8 cellular contexts compared by ENCODE assay signal in the genomic region with DNA sequence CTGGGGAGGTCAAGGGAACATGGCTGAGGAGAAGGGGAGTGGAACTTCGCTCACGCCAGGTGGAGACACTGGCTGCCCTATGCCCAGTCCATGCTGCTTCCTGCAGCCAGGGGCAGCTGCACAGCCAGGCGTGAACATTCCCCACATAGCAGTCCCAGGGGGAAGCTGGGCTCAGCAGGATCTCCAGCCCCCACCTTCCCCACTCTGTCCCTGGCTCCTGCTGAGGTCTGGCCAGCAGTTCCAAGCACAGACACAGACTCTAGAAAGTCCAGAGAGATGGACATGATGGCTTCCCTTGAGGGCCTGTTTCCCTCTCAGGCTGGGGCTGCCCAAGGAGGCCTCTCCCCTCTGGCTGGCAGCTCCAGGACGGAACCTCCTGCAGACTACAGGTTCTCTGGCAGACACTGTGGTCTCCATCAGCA. TPM values are rescaled to one million over a fixed set of nuclear protein-coding genes. Genes with fewer than 3 reads are reported as not detected.
DNase-seq lines count a peak whose midpoint lies in the region; ATAC-seq, FAIRE-seq and TF ChIP-seq lines count a peak whose summit lies in the region.

No MANE protein-coding gene starts in this region.

- no peaks in the 10 kb centered on the region; the same call in 1 of the 2 replicates for H4K20me1 ChIP-seq in HepG2 (ENCODE audit: insufficient read depth, low read length)

- H3K4me3 ChIP-seq in LNCaP clone FGC (ENCODE audit: low read depth, low read length) (0 out of 2 replicates have a peak overlapping the region, but pooled peaks have one; percentile 25), HepG2 (replicated peaks in 1 of 3; ENCODE audit: insufficient read depth in 1 of 3, low read depth in 2 of 3, low read length in 3 of 3) (peak overlapping the region; percentile 24 to 60 (median 42); a peak in 5 of 6 replicates), thoracic aorta (no peak overlapping the region)

- 0 out of 2 replicates have a peak, but pooled peaks have one; percentile 11 for TF ChIP-seq CTCF in LNCaP clone FGC (IDR thresholded peaks at IDR 0.05; ENCODE audit: control insufficient read depth, extremely low read depth, insufficient read depth)
- peak; percentile 67 for TF ChIP-seq CTCF in HepG2 (CRISPR knock-in tag; IDR thresholded peaks at IDR 0.05)
- TF ChIP-seq CTCF in thoracic aorta (IDR thresholded peaks at IDR 0.05): peak; percentile 41
- no peak for TF ChIP-seq CTCF in CD4-positive, alpha-beta T cell (IDR thresholded peaks at IDR 0.05)
- TF ChIP-seq CTCF in GM10266 (IDR thresholded peaks at IDR 0.05; ENCODE audit: control insufficient read depth, insufficient read depth, low read depth, missing control alignments): no peak

- H3K4me1 ChIP-seq in HepG2 (ENCODE audit: insufficient read depth, low read length) (peaks cover 62% of the 10 kb centered on the region), thoracic aorta (ENCODE audit: control insufficient read depth in 1 of 2, low read depth in 2 of 2) (peaks cover 13 to 70% of the 10 kb centered on the region in 2 donors)

- TF ChIP-seq EP300 in HepG2 (IDR thresholded peaks at IDR 0.05; ENCODE audit: low read depth in 2 of 2, low read length in 2 of 2) (no peak), HepG2 (CRISPR knock-in tag; IDR thresholded peaks at IDR 0.05; ENCODE audit: borderline replicate concordance) (no peak)

- BruUV-seq in HepG2 (replicated peaks; lab: Mats Ljungman, UMichigan): no TSS peak

- ATAC-seq in HepG2 (peak; percentile 75), thoracic aorta (ENCODE audit: insufficient number of reproducible peaks, low FRiP score, low read depth) (no peak), HG02571 (IDR thresholded peaks at IDR 0.05; ENCODE audit: unreplicated experiment) (no peak)
- no peak for ATAC-seq in CD4-positive, alpha-beta T cell (ENCODE audit: poor library complexity)

- peaks cover 84% of the 10 kb centered on the region for H3K4me1 Mint-ChIP-seq in dendritic cell treated with granulocyte-macrophage colony-stimulating factor and Interleukin-4, amounts not matched to agents 40 ng/mL and 50 ng/mL, for 4 days (ENCODE audit: low read depth)
- H3K4me1 Mint-ChIP-seq in CD4-positive, alpha-beta T cell (ENCODE audit: low read depth): no peaks in the 10 kb centered on the region

- H3K36me3 Mint-ChIP-seq in dendritic cell treated with granulocyte-macrophage colony-stimulating factor and Interleukin-4, amounts not matched to agents 40 ng/mL and 50 ng/mL, for 4 days (ENCODE audit: low read depth): peaks cover 73% of the 10 kb centered on the region
- H3K36me3 Mint-ChIP-seq in CD4-positive, alpha-beta T cell (ENCODE audit: low read depth): no peaks in the 10 kb centered on the region

- CTCF ChIA-PET in HepG2 (lab: Yijun Ruan, JAX; ENCODE audit: low intra/inter-chr PET ratio, low total read pairs): interaction anchor here (1.2 to 1.4 kb wide), 2 partner anchors 9 to 24 kb away, joined by 5 read pairs; partner anchors contain the start of gene JUP
- CTCF ChIA-PET in CD4-positive, alpha-beta T cell (lab: Charles Lee): no interaction called here

- H3K4me2 ChIP-seq in HepG2 (ENCODE audit: low read depth, low read length): peak overlapping the region; percentile 84

- H3K9me3 ChIP-seq in HepG2 (ENCODE audit: low read length): no peaks in the 10 kb centered on the region
- no peaks in the 10 kb centered on the region for H3K9me3 ChIP-seq in thoracic aorta
- H3K9me3 ChIP-seq in CD4-positive, alpha-beta T cell (ENCODE audit: control insufficient read depth, low read length): no peaks in the 10 kb centered on the region

- H3K9ac ChIP-seq in HepG2 (ENCODE audit: insufficient read depth, low read depth, low read length): peak overlapping the region; percentile 64

- H3K36me3 ChIP-seq in HepG2 (replicated peaks in 1 of 2; ENCODE audit: control insufficient read depth in 1 of 2, insufficient read depth in 2 of 2, low read length in 2 of 2) (no peaks in the 10 kb centered on the region; a peak in 1 of 5 replicates), thoracic aorta (peaks cover 5% of the 10 kb centered on the region)

- DNase-seq in LNCaP clone FGC (ENCODE audit: low read depth) (no peak), HepG2 (ENCODE audit: low spot score) (peak; percentile 64), thoracic aorta (ENCODE audit: low spot score) (no peak), globus pallidus (ENCODE audit: low spot score) (no peak), GM10266 (ENCODE audit: extremely low spot score) (no peak)
- no peak for DNase-seq in CD4-positive, alpha-beta T cell

- no peak for FAIRE-seq in HepG2 (lab: Jason Lieb, UNC)

- no peak for TF ChIP-seq POLR2A in HepG2 (IDR thresholded peaks at IDR 0.05; ENCODE audit: insufficient read depth in 1 of 2, low read depth in 2 of 2, low read length in 2 of 2)

- in situ Hi-C loops in HepG2 (cut with HindIII; ENCODE audit: extremely low pct_ligation_motif_present, low pct_unique_long_range_greater_than_20kb): no loop called here

- TF ChIP-seq RAD21 in HepG2 (CRISPR knock-in tag; IDR thresholded peaks at IDR 0.05): peak; percentile 87

- peaks cover 18% of the 10 kb centered on the region for H3K27me3 Mint-ChIP-seq in dendritic cell treated with granulocyte-macrophage colony-stimulating factor and Interleukin-4, amounts not matched to agents 40 ng/mL and 50 ng/mL, for 4 days
- H3K27me3 Mint-ChIP-seq in CD4-positive, alpha-beta T cell: peaks cover 8% of the 10 kb centered on the region

- 40% methylated on average over 4 of the region's 4 CpGs for WGBS in HepG2 (ENCODE audit: low lambda C conversion rate)

- H3K79me2 ChIP-seq in HepG2 (ENCODE audit: insufficient read depth, low read length): no peaks in the 10 kb centered on the region

- H3K9me3 Mint-ChIP-seq in dendritic cell treated with granulocyte-macrophage colony-stimulating factor and Interleukin-4, amounts not matched to agents 40 ng/mL and 50 ng/mL, for 4 days: no peaks in the 10 kb centered on the region
- no peaks in the 10 kb centered on the region for H3K9me3 Mint-ChIP-seq in CD4-positive, alpha-beta T cell

- peak overlapping the region; percentile 25 for H3K27ac Mint-ChIP-seq in dendritic cell treated with granulocyte-macrophage colony-stimulating factor and Interleukin-4, amounts not matched to agents 40 ng/mL and 50 ng/mL, for 4 days
- no peak overlapping the region for H3K27ac Mint-ChIP-seq in CD4-positive, alpha-beta T cell

- POLR2A ChIA-PET in HepG2 (lab: Yijun Ruan, JAX): interaction anchor here (0.9 to 3.6 kb wide), 20 partner anchors 9 to 189 kb away, joined by 3 to 95 read pairs (median 6); partner anchors contain the start of genes EIF1, FKBP10, HAP1 and JUP
- POLR2A ChIA-PET in CD4-positive, alpha-beta T cell (lab: Charles Lee): no interaction called here

- H3K27me3 ChIP-seq in HepG2 (ENCODE audit: control insufficient read depth in 1 of 2, insufficient read depth in 2 of 2, low read length in 2 of 2): no peaks in the 10 kb centered on the region
- no peaks in the 10 kb centered on the region for H3K27me3 ChIP-seq in thoracic aorta (replicated peaks; ENCODE audit: insufficient read depth)
- peaks cover 2% of the 10 kb centered on the region for H3K27me3 ChIP-seq in CD4-positive, alpha-beta T cell (ENCODE audit: control insufficient read depth, insufficient read depth, low read length)

- peak overlapping the region; percentile 75 for H3K27ac ChIP-seq in HepG2 (ENCODE audit: extremely low read length, insufficient read depth, low read length)
- H3K27ac ChIP-seq in thoracic aorta: peak overlapping the region; percentile 65 to 71
- H3K27ac ChIP-seq in CD4-positive, alpha-beta T cell (ENCODE audit: low read depth, low read length): no peak overlapping the region

- H3K4me3 Mint-ChIP-seq in dendritic cell treated with granulocyte-macrophage colony-stimulating factor and Interleukin-4, amounts not matched to agents 40 ng/mL and 50 ng/mL, for 4 days: no peak overlapping the region
- no peak overlapping the region for H3K4me3 Mint-ChIP-seq in CD4-positive, alpha-beta T cell

- H2AFZ ChIP-seq in HepG2 (ENCODE audit: low read length): no peak overlapping the region

- intact Hi-C loops in dendritic cell treated with granulocyte-macrophage colony-stimulating factor and Interleukin-4, amounts not matched to agents 40 ng/mL and 50 ng/mL, for 4 days (cut with micrococcal nuclease): no loop called here
- intact Hi-C loops in HepG2 (cut with micrococcal nuclease; ENCODE audit: unreplicated experiment): loop anchor here (1.0 kb wide), 3 partner anchors 9 to 182 kb away; partner anchors contain the start of gene JUP
- intact Hi-C loops in CD4-positive, alpha-beta T cell (cut with DNase I, micrococcal nuclease): no loop called here

RNA-seq across cellular contexts. Expression of gene JUP, which starts 9.3 kb away (rescaled TPM):
- total RNA-seq in HepG2 (2016; rRNA removed; fragmentation: Illumina TruSeq; extraction: Trizol): 20.6 and 20.9 TPM in 2 replicates
- 6.9 and 7.8 TPM in 2 replicates for total RNA-seq in HepG2 (2016; cell fraction: cytosol; rRNA removed; fragmentation: Illumina TruSeq; extraction: Trizol; ENCODE audit: low read depth)
- 16.7 and 22.4 TPM in 2 replicates for total RNA-seq in HepG2 (2016; cell fraction: insoluble cytoplasmic fraction; rRNA removed; fragmentation: Illumina TruSeq; extraction: Trizol)
- 11.7 and 12.0 TPM in 2 replicates for total RNA-seq in HepG2 (2016; cell fraction: membrane; rRNA removed; fragmentation: Illumina TruSeq; extraction: Trizol)
- total RNA-seq in HepG2 (2016; cell fraction: nucleus; rRNA removed; fragmentation: Illumina TruSeq; extraction: Trizol): 15.0 and 20.7 TPM in 2 replicates
- 12.1 and 21.4 TPM in 2 replicates for polyA plus RNA-seq in HepG2 (2011; rRNA removed)
- polyA plus RNA-seq in HepG2 (2011; cell fraction: cytosol; rRNA removed): 8.9 and 10.9 TPM in 2 replicates
- 23.8 and 30.1 TPM in 2 replicates for polyA plus RNA-seq in HepG2 (2011; cell fraction: nucleus; rRNA removed)
- 36.1 and 37.0 TPM in 2 replicates for polyA plus RNA-seq in HepG2 (2012)
- polyA plus RNA-seq in HepG2 (2016; cell fraction: cytosol; fragmentation: Illumina TruSeq; extraction: Trizol; ENCODE audit: low read depth): 3.5 and 4.6 TPM in 2 replicates
- 22.1 and 35.3 TPM in 2 replicates for polyA plus RNA-seq in HepG2 (2016; cell fraction: insoluble cytoplasmic fraction; fragmentation: Illumina TruSeq; extraction: Trizol; ENCODE audit: low read depth)
- polyA plus RNA-seq in HepG2 (2016; cell fraction: membrane; fragmentation: Illumina TruSeq; extraction: Trizol; ENCODE audit: low read depth): 9.5 and 10.0 TPM in 2 replicates
- 24.1 and 25.5 TPM in 2 replicates for polyA plus RNA-seq in HepG2 (2016; cell fraction: nucleus; fragmentation: Illumina TruSeq; extraction: Trizol; ENCODE audit: insufficient read depth, low read depth)
- 43.6 and 59.1 TPM in 2 replicates for polyA minus RNA-seq in HepG2 (2011; rRNA and poly(A)+ RNA removed; ENCODE audit: low replicate concordance)
- polyA minus RNA-seq in HepG2 (2011; cell fraction: cytosol; rRNA and poly(A)+ RNA removed): 25.9 and 32.6 TPM in 2 replicates
- polyA minus RNA-seq in HepG2 (2011; cell fraction: nucleus; rRNA and poly(A)+ RNA removed): 13.5 and 13.8 TPM in 2 replicates
- total RNA-seq in thoracic aorta: 10 to 100 TPM; 82.4 to 98.7 TPM
- total RNA-seq in CD4-positive, alpha-beta T cell: 1 to 10 TPM in 1 of 2 experiments, under 1 TPM in 1; 0.88 to 1.1 TPM

RNA-seq across cellular contexts. Expression of gene P3H4, which starts 34.6 kb away (rescaled TPM):
- total RNA-seq in HepG2 (2016; rRNA removed; fragmentation: Illumina TruSeq; extraction: Trizol): 13.5 and 37.1 TPM in 2 replicates
- total RNA-seq in HepG2 (2016; cell fraction: cytosol; rRNA removed; fragmentation: Illumina TruSeq; extraction: Trizol; ENCODE audit: low read depth): 12.6 and 14.5 TPM in 2 replicates
- 12.2 and 37.7 TPM in 2 replicates for total RNA-seq in HepG2 (2016; cell fraction: insoluble cytoplasmic fraction; rRNA removed; fragmentation: Illumina TruSeq; extraction: Trizol)
- 17.3 and 17.5 TPM in 2 replicates for total RNA-seq in HepG2 (2016; cell fraction: membrane; rRNA removed; fragmentation: Illumina TruSeq; extraction: Trizol)
- 28.1 and 32.5 TPM in 2 replicates for total RNA-seq in HepG2 (2016; cell fraction: nucleus; rRNA removed; fragmentation: Illumina TruSeq; extraction: Trizol)
- polyA plus RNA-seq in HepG2 (2011; rRNA removed): 50.6 and 54.9 TPM in 2 replicates
- polyA plus RNA-seq in HepG2 (2011; cell fraction: cytosol; rRNA removed): 37.2 and 55.7 TPM in 2 replicates
- polyA plus RNA-seq in HepG2 (2011; cell fraction: nucleus; rRNA removed): 33.0 and 36.4 TPM in 2 replicates
- polyA plus RNA-seq in HepG2 (2012): 22.4 and 34.3 TPM in 2 replicates
- polyA plus RNA-seq in HepG2 (2016; cell fraction: cytosol; fragmentation: Illumina TruSeq; extraction: Trizol; ENCODE audit: low read depth): 4.6 and 5.5 TPM in 2 replicates
- polyA plus RNA-seq in HepG2 (2016; cell fraction: insoluble cytoplasmic fraction; fragmentation: Illumina TruSeq; extraction: Trizol; ENCODE audit: low read depth): 14.8 and 17.0 TPM in 2 replicates
- 9.6 and 11.3 TPM in 2 replicates for polyA plus RNA-seq in HepG2 (2016; cell fraction: membrane; fragmentation: Illumina TruSeq; extraction: Trizol; ENCODE audit: low read depth)
- polyA plus RNA-seq in HepG2 (2016; cell fraction: nucleus; fragmentation: Illumina TruSeq; extraction: Trizol; ENCODE audit: insufficient read depth, low read depth): 63.5 and 69.5 TPM in 2 replicates
- 44.3 and 65.0 TPM in 2 replicates for polyA minus RNA-seq in HepG2 (2011; rRNA and poly(A)+ RNA removed; ENCODE audit: low replicate concordance)
- 22.5 and 26.8 TPM in 2 replicates for polyA minus RNA-seq in HepG2 (2011; cell fraction: cytosol; rRNA and poly(A)+ RNA removed)
- 21.6 and 23.9 TPM in 2 replicates for polyA minus RNA-seq in HepG2 (2011; cell fraction: nucleus; rRNA and poly(A)+ RNA removed)
- total RNA-seq in thoracic aorta: 10 to 100 TPM; 20.7 to 41.0 TPM
- 1 to 10 TPM; 1.3 to 2.3 TPM for total RNA-seq in CD4-positive, alpha-beta T cell

RNA-seq across cellular contexts. Expression of gene FKBP10, which starts 35.6 kb away (rescaled TPM):
- 46.5 and 149 TPM in 2 replicates for total RNA-seq in HepG2 (2016; rRNA removed; fragmentation: Illumina TruSeq; extraction: Trizol)
- 31.7 and 32.8 TPM in 2 replicates for total RNA-seq in HepG2 (2016; cell fraction: cytosol; rRNA removed; fragmentation: Illumina TruSeq; extraction: Trizol; ENCODE audit: low read depth)
- 37.6 and 157 TPM in 2 replicates for total RNA-seq in HepG2 (2016; cell fraction: insoluble cytoplasmic fraction; rRNA removed; fragmentation: Illumina TruSeq; extraction: Trizol)
- total RNA-seq in HepG2 (2016; cell fraction: membrane; rRNA removed; fragmentation: Illumina TruSeq; extraction: Trizol): 42.3 and 48.1 TPM in 2 replicates
- 148 and 181 TPM in 2 replicates for total RNA-seq in HepG2 (2016; cell fraction: nucleus; rRNA removed; fragmentation: Illumina TruSeq; extraction: Trizol)
- 543 and 573 TPM in 2 replicates for polyA plus RNA-seq in HepG2 (2011; rRNA removed)
- polyA plus RNA-seq in HepG2 (2011; cell fraction: cytosol; rRNA removed): 288 and 579 TPM in 2 replicates
- 3,059 and 4,867 TPM in 2 replicates for polyA plus RNA-seq in HepG2 (2011; cell fraction: nucleus; rRNA removed)
- 224 and 292 TPM in 2 replicates for polyA plus RNA-seq in HepG2 (2012)
- polyA plus RNA-seq in HepG2 (2016; cell fraction: cytosol; fragmentation: Illumina TruSeq; extraction: Trizol; ENCODE audit: low read depth): 18.4 and 19.7 TPM in 2 replicates
- 46.0 and 56.5 TPM in 2 replicates for polyA plus RNA-seq in HepG2 (2016; cell fraction: insoluble cytoplasmic fraction; fragmentation: Illumina TruSeq; extraction: Trizol; ENCODE audit: low read depth)
- polyA plus RNA-seq in HepG2 (2016; cell fraction: membrane; fragmentation: Illumina TruSeq; extraction: Trizol; ENCODE audit: low read depth): 32.1 and 36.5 TPM in 2 replicates
- 597 and 623 TPM in 2 replicates for polyA plus RNA-seq in HepG2 (2016; cell fraction: nucleus; fragmentation: Illumina TruSeq; extraction: Trizol; ENCODE audit: insufficient read depth, low read depth)
- 133 and 613 TPM in 2 replicates for polyA minus RNA-seq in HepG2 (2011; rRNA and poly(A)+ RNA removed; ENCODE audit: low replicate concordance)
- 159 and 170 TPM in 2 replicates for polyA minus RNA-seq in HepG2 (2011; cell fraction: cytosol; rRNA and poly(A)+ RNA removed)
- polyA minus RNA-seq in HepG2 (2011; cell fraction: nucleus; rRNA and poly(A)+ RNA removed): 231 and 275 TPM in 2 replicates
- 100 to 1,000 TPM; 125 to 188 TPM for total RNA-seq in thoracic aorta
- not detected for total RNA-seq in CD4-positive, alpha-beta T cell

RNA-seq across cellular contexts. Expression of gene HAP1, which starts 42.7 kb away (rescaled TPM):
- total RNA-seq in HepG2 (2016; rRNA removed; fragmentation: Illumina TruSeq; extraction: Trizol) (0.07 and 0.08 TPM in 2 replicates), thoracic aorta (under 1 TPM in 1 of 2 donors, not detected in 1; 0.35 TPM)
- total RNA-seq in HepG2 (2016; cell fraction: cytosol; rRNA removed; fragmentation: Illumina TruSeq; extraction: Trizol; ENCODE audit: low read depth): not detected in 2 replicates
- total RNA-seq in HepG2 (2016; cell fraction: insoluble cytoplasmic fraction; rRNA removed; fragmentation: Illumina TruSeq; extraction: Trizol): 0.07 and 0.11 TPM in 2 replicates
- total RNA-seq in HepG2 (2016; cell fraction: membrane; rRNA removed; fragmentation: Illumina TruSeq; extraction: Trizol): 0.03 TPM in 1 of 2 replicates, not detected in the other
- total RNA-seq in HepG2 (2016; cell fraction: nucleus; rRNA removed; fragmentation: Illumina TruSeq; extraction: Trizol): 0.12 TPM in 1 of 2 replicates, not detected in the other
- polyA plus RNA-seq in HepG2 (2011; rRNA removed): 0.07 and 0.30 TPM in 2 replicates
- 0.07 and 0.08 TPM in 2 replicates for polyA plus RNA-seq in HepG2 (2011; cell fraction: cytosol; rRNA removed)
- polyA plus RNA-seq in HepG2 (2011; cell fraction: nucleus; rRNA removed): 1.1 TPM in 2 replicates
- 0.13 and 0.19 TPM in 2 replicates for polyA plus RNA-seq in HepG2 (2012)
- polyA plus RNA-seq in HepG2 (2016; cell fraction: cytosol; fragmentation: Illumina TruSeq; extraction: Trizol; ENCODE audit: low read depth): not detected in 2 replicates
- polyA plus RNA-seq in HepG2 (2016; cell fraction: insoluble cytoplasmic fraction; fragmentation: Illumina TruSeq; extraction: Trizol; ENCODE audit: low read depth): 0.11 TPM in 1 of 2 replicates, not detected in the other
- not detected in 2 replicates for polyA plus RNA-seq in HepG2 (2016; cell fraction: membrane; fragmentation: Illumina TruSeq; extraction: Trizol; ENCODE audit: low read depth)
- polyA plus RNA-seq in HepG2 (2016; cell fraction: nucleus; fragmentation: Illumina TruSeq; extraction: Trizol; ENCODE audit: insufficient read depth, low read depth): 0.11 and 0.15 TPM in 2 replicates
- 0.07 TPM in 1 of 2 replicates, not detected in the other for polyA minus RNA-seq in HepG2 (2011; rRNA and poly(A)+ RNA removed; ENCODE audit: low replicate concordance)
- polyA minus RNA-seq in HepG2 (2011; cell fraction: cytosol; rRNA and poly(A)+ RNA removed): not detected in 2 replicates
- 0.12 and 0.26 TPM in 2 replicates for polyA minus RNA-seq in HepG2 (2011; cell fraction: nucleus; rRNA and poly(A)+ RNA removed)
- under 1 TPM in 1 of 2 experiments, not detected in 1; 0.11 TPM for total RNA-seq in CD4-positive, alpha-beta T cell

RNA-seq across cellular contexts. Expression of gene NT5C3B, which starts 58.9 kb away (rescaled TPM):
- total RNA-seq in HepG2 (2016; rRNA removed; fragmentation: Illumina TruSeq; extraction: Trizol) (92.1 and 104 TPM in 2 replicates), thoracic aorta (10 to 100 TPM; 62.1 to 69.7 TPM)
- total RNA-seq in HepG2 (2016; cell fraction: cytosol; rRNA removed; fragmentation: Illumina TruSeq; extraction: Trizol; ENCODE audit: low read depth): 128 and 164 TPM in 2 replicates
- total RNA-seq in HepG2 (2016; cell fraction: insoluble cytoplasmic fraction; rRNA removed; fragmentation: Illumina TruSeq; extraction: Trizol): 87.1 and 106 TPM in 2 replicates
- 198 and 220 TPM in 2 replicates for total RNA-seq in HepG2 (2016; cell fraction: membrane; rRNA removed; fragmentation: Illumina TruSeq; extraction: Trizol)
- total RNA-seq in HepG2 (2016; cell fraction: nucleus; rRNA removed; fragmentation: Illumina TruSeq; extraction: Trizol): 52.2 and 64.7 TPM in 2 replicates
- 119 and 126 TPM in 2 replicates for polyA plus RNA-seq in HepG2 (2011; rRNA removed)
- 116 and 145 TPM in 2 replicates for polyA plus RNA-seq in HepG2 (2011; cell fraction: cytosol; rRNA removed)
- polyA plus RNA-seq in HepG2 (2011; cell fraction: nucleus; rRNA removed): 119 TPM in 2 replicates
- 77.4 and 82.6 TPM in 2 replicates for polyA plus RNA-seq in HepG2 (2012)
- polyA plus RNA-seq in HepG2 (2016; cell fraction: cytosol; fragmentation: Illumina TruSeq; extraction: Trizol; ENCODE audit: low read depth): 148 and 199 TPM in 2 replicates
- polyA plus RNA-seq in HepG2 (2016; cell fraction: insoluble cytoplasmic fraction; fragmentation: Illumina TruSeq; extraction: Trizol; ENCODE audit: low read depth): 108 and 113 TPM in 2 replicates
- polyA plus RNA-seq in HepG2 (2016; cell fraction: membrane; fragmentation: Illumina TruSeq; extraction: Trizol; ENCODE audit: low read depth): 207 and 224 TPM in 2 replicates
- 109 and 119 TPM in 2 replicates for polyA plus RNA-seq in HepG2 (2016; cell fraction: nucleus; fragmentation: Illumina TruSeq; extraction: Trizol; ENCODE audit: insufficient read depth, low read depth)
- polyA minus RNA-seq in HepG2 (2011; rRNA and poly(A)+ RNA removed; ENCODE audit: low replicate concordance): 36.5 and 43.6 TPM in 2 replicates
- 32.3 and 34.1 TPM in 2 replicates for polyA minus RNA-seq in HepG2 (2011; cell fraction: cytosol; rRNA and poly(A)+ RNA removed)
- 48.5 and 53.7 TPM in 2 replicates for polyA minus RNA-seq in HepG2 (2011; cell fraction: nucleus; rRNA and poly(A)+ RNA removed)
- total RNA-seq in CD4-positive, alpha-beta T cell: 10 to 100 TPM; 25.7 to 29.7 TPM

Comparison
In these comparisons a context has a peak if more than half of its experiments do, and no peak if none do; other contexts are left out.
1. CTCF ChIP-seq: peak in LNCaP clone FGC (single experiment), HepG2 (single experiment) and thoracic aorta (single experiment); none in CD4-positive, alpha-beta T cell (single experiment) and GM10266 (single experiment).
2. RNA of gene P3H4, which starts 34.6 kb away (total RNA-seq): 20.7 to 41.0 TPM in thoracic aorta and 12.2 to 37.7 TPM in HepG2; 1.3 to 2.3 TPM in CD4-positive, alpha-beta T cell; every median in the first group is over 4 times any median in the second.
3. RNA of gene FKBP10, which starts 35.6 kb away (total RNA-seq): 125 to 188 TPM in thoracic aorta and 31.7 to 181 TPM in HepG2; not detected in CD4-positive, alpha-beta T cell; every median in the first group is over 10 times any median in the second.